In the genomic region with DNA sequence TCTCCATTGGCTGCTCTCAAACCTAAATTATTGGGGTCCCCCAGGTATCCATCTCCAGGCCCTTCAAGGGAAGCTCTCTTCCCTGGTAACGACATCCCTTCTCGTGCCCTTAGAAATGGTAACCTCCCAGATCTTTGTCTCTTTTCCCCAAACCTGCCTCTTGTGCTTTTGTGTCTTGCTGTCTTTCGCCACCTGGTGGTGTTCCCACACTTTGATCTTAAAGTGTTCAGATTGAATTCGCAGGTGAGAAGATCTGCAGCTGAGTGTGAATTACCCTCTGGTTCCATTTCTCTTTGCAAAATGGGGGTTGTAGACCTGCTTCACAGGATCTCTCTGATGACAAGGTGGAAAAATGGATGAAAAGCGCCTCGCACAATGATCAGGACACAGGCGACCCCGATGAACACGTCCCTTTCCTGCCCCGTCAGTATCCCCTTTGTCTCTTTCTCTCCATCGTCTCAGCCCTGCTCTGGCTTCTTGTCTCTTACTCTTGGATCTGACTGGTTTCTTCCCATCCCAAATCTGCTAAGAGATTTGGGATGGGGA, we compare ENCODE assay signal across 9 cellular contexts. TPM values are rescaled to one million over a fixed set of nuclear protein-coding genes. Genes with fewer than 3 reads are reported as not detected.
DNase-seq lines count a peak whose midpoint lies in the region; ATAC-seq, FAIRE-seq and TF ChIP-seq lines count a peak whose summit lies in the region.
"Had no signal": no experiment of that assay in that cellular context is flagged by ENCODE, and none has a peak within 500 bp of the region (broad histone marks: within the 10 kb centered on the region; RNA-seq: fewer than 3 reads in every experiment).

No MANE protein-coding gene starts in this region.

- H3K36me3 Mint-ChIP-seq in activated CD4-positive, alpha-beta T cell treated with anti-CD3 and anti-CD28 coated beads, Interleukin-2, amount 10 ng/mL, durations not matched to agents 7 days and 5 days (ENCODE audit: low read depth) = peaks cover 30% of the 10 kb centered on the region

- H3K4me1 ChIP-seq in esophagus squamous epithelium = peaks cover 0 to 19% (median 3%) of the 10 kb centered on the region in 3 donors
- H3K4me1 ChIP-seq in prostate gland (replicated peaks) = no peaks in the 10 kb centered on the region

- no peak for ATAC-seq in GM18502 (IDR thresholded peaks at IDR 0.05; ENCODE audit: poor library complexity, unreplicated experiment)

- H3K27ac Mint-ChIP-seq in activated CD4-positive, alpha-beta T cell treated with anti-CD3 and anti-CD28 coated beads, Interleukin-2, amount 10 ng/mL, durations not matched to agents 7 days and 5 days = peak overlapping the region; percentile 19
- H3K27ac Mint-ChIP-seq: IgD-negative memory B cell had no signal

- intact Hi-C loops in esophagus squamous epithelium (cut with DNase I) = loop anchor here (10.0 kb wide), 1 partner anchor 55 kb away; a partner anchor contains a TSS
- intact Hi-C loops in prostate gland (cut with DNase I) = loop anchor here (5.0 kb wide), 1 partner anchor 67 kb away; no protein-coding TSS in a partner anchor

- TF ChIP-seq CTCF in AG10803 (conservative IDR thresholded peaks at IDR 0.05; ENCODE audit: low read length) (peak; percentile 62), esophagus squamous epithelium (IDR thresholded peaks at IDR 0.05) (peak; percentile 40 to 86 (median 76)), prostate gland (IDR thresholded peaks at IDR 0.05) (peak; percentile 15 to 81 (median 73))

- POLR2A ChIA-PET in activated CD4-positive, alpha-beta T cell treated with anti-CD3 and anti-CD28 coated beads, Interleukin-2, amount 10 ng/mL, durations not matched to agents 7 days and 5 days (lab: Charles Lee) = interaction anchor here (0.8 kb wide), 1 partner anchor 87 kb away, joined by 4 read pairs; no protein-coding TSS in a partner anchor

- H3K9me3 Mint-ChIP-seq in activated CD4-positive, alpha-beta T cell treated with anti-CD3 and anti-CD28 coated beads, Interleukin-2, amount 10 ng/mL, durations not matched to agents 7 days and 5 days = no peaks in the 10 kb centered on the region
- H3K9me3 Mint-ChIP-seq: IgD-negative memory B cell had no signal

- H3K4me3 Mint-ChIP-seq in activated CD4-positive, alpha-beta T cell treated with anti-CD3 and anti-CD28 coated beads, Interleukin-2, amount 10 ng/mL, durations not matched to agents 7 days and 5 days = no peak overlapping the region
- H3K4me3 Mint-ChIP-seq: IgD-negative memory B cell had no signal

- H3K27ac ChIP-seq in esophagus squamous epithelium = peak overlapping the region; percentile 80 to 87 (median 82)
- H3K27ac ChIP-seq in prostate gland = no peak overlapping the region

- peak; percentile 69 for FAIRE-seq in GM12892 (lab: Jason Lieb, UNC)

- H3K4me3 ChIP-seq in AG10803 (ENCODE audit: low read length) (no peak overlapping the region), esophagus squamous epithelium (no peak overlapping the region), prostate gland (no peak overlapping the region)

- peak; percentile 52 for DNase-seq in AG10803 (ENCODE audit: low read depth)
- DNase-seq in GM12892 (ENCODE audit: insufficient read length) = peak; percentile 23
- DNase-seq in NCI-H2227 (lab: John Stamatoyannopoulos, UW; ENCODE audit: unreplicated experiment) = peak; percentile 63
- peak; percentile 75 for DNase-seq in activated CD4-positive, alpha-beta T cell treated with anti-CD3 and anti-CD28 coated beads, Interleukin-2, amount 10 ng/mL, durations not matched to agents 7 days and 5 days
- DNase-seq in esophagus squamous epithelium (lab: John Stamatoyannopoulos, UW) = no peak
- DNase-seq in prostate gland (ENCODE audit: low spot score) = peak; percentile 69
- no peak for DNase-seq in epidermal melanocyte (ENCODE audit: insufficient read length, low spot score)

- no peaks in the 10 kb centered on the region for H3K27me3 Mint-ChIP-seq in activated CD4-positive, alpha-beta T cell treated with anti-CD3 and anti-CD28 coated beads, Interleukin-2, amount 10 ng/mL, durations not matched to agents 7 days and 5 days
- H3K27me3 Mint-ChIP-seq: IgD-negative memory B cell had no signal

- WGBS in esophagus squamous epithelium, 2 donors = 39 to 51% methylated on average over 11 of the region's 11 CpGs
- WGBS in prostate gland = 70% methylated on average over 11 of the region's 11 CpGs

- no peaks in the 10 kb centered on the region for H3K9me3 ChIP-seq in esophagus squamous epithelium
- no peaks in the 10 kb centered on the region for H3K9me3 ChIP-seq in prostate gland

- H3K27me3 ChIP-seq in esophagus squamous epithelium (no peaks in the 10 kb centered on the region), prostate gland (replicated peaks; ENCODE audit: insufficient read depth) (no peaks in the 10 kb centered on the region)

- TF ChIP-seq POLR2A in GM12892 (IDR thresholded peaks at IDR 0.05; ENCODE audit: low read depth, low read length) (no peak), esophagus squamous epithelium (IDR thresholded peaks at IDR 0.05) (no peak), prostate gland (IDR thresholded peaks at IDR 0.05) (no peak)

- peaks cover 24% of the 10 kb centered on the region for H3K4me1 Mint-ChIP-seq in activated CD4-positive, alpha-beta T cell treated with anti-CD3 and anti-CD28 coated beads, Interleukin-2, amount 10 ng/mL, durations not matched to agents 7 days and 5 days

- H3K36me3 ChIP-seq in esophagus squamous epithelium (peaks cover 0 to 59% (median 0%) of the 10 kb centered on the region in 3 donors), prostate gland (no peaks in the 10 kb centered on the region)

- CTCF ChIA-PET in activated CD4-positive, alpha-beta T cell treated with anti-CD3 and anti-CD28 coated beads, Interleukin-2, amount 10 ng/mL, durations not matched to agents 7 days and 5 days (lab: Charles Lee) = interaction anchor here (0.6 to 4.3 kb wide), 13 partner anchors 10 to 60 kb away, joined by 3 to 19 read pairs (median 3); no protein-coding TSS in a partner anchor

RNA-seq across cellular contexts. Expression of a gene that starts 53.1 kb away (rescaled TPM):
- 3.2 TPM for polyA plus RNA-seq in GM12892 (2012; ENCODE audit: missing spikeins)
- 10 to 100 TPM; 24.6 to 24.7 TPM for total RNA-seq in activated CD4-positive, alpha-beta T cell treated with anti-CD3 and anti-CD28 coated beads, Interleukin-2, amount 10 ng/mL, durations not matched to agents 7 days and 5 days
- total RNA-seq in esophagus squamous epithelium (10 to 100 TPM; 18.5 to 36.7 (median 26.2) TPM), prostate gland (10 to 100 TPM; 28.4 to 93.3 TPM)

Comparison
In these comparisons a context has a peak if more than half of its experiments do, and no peak if none do; other contexts are left out.
1. DNase-seq: peak in AG10803 (single experiment), GM12892 (single experiment), NCI-H2227 (single experiment), activated CD4-positive, alpha-beta T cell treated with anti-CD3 and anti-CD28 coated beads, Interleukin-2, amount 10 ng/mL, durations not matched to agents 7 days and 5 days (single experiment) and prostate gland (single experiment); none in esophagus squamous epithelium (single experiment) and epidermal melanocyte (single experiment).
2. H3K27ac ChIP-seq: peak in esophagus squamous epithelium (4 of 4); none in prostate gland (0 of 2).
3. Peak in every context shown above with its lines, with median percentiles within 50 percentile points of each other: CTCF ChIP-seq.